Comparison of ENCODE assay signal across 8 cellular contexts in genomic region chr5:59124983-59125960, GRCh38.
DNase-seq lines count a peak whose midpoint lies in the region; ATAC-seq, FAIRE-seq and TF ChIP-seq lines count a peak whose summit lies in the region.

No MANE protein-coding gene starts in this region.

- no peak overlapping the region for H3K14ac ChIP-seq in neuronal stem cell (ENCODE audit: low read length)

- peak; percentile 49 for DNase-seq in ELR (ENCODE audit: low read depth)
- DNase-seq in Karpas-422: peak; percentile 11
- no peak for DNase-seq in GM12878 (ENCODE audit: low read depth, low spot score)
- no peak for DNase-seq in neuronal stem cell (ENCODE audit: low spot score)
- DNase-seq in body of pancreas: no peak
- no peak for DNase-seq in medulla oblongata (ENCODE audit: extremely low spot score)
- no peak for DNase-seq in sciatic nerve (ENCODE audit: low spot score)
- no peak for DNase-seq in left lobe of liver (ENCODE audit: low spot score)

- H2AFZ ChIP-seq in Karpas-422 (ENCODE audit: low read length) (no peak overlapping the region), GM12878 (ENCODE audit: control insufficient read depth, low read depth, low read length) (no peak overlapping the region), neuronal stem cell (ENCODE audit: low read length) (peak overlapping the region; percentile 88)

- no peak overlapping the region for H2BK12ac ChIP-seq in neuronal stem cell (ENCODE audit: low read length)

- no peak overlapping the region for H2AK5ac ChIP-seq in neuronal stem cell (ENCODE audit: low read depth, low read length)

- H3K9me2 ChIP-seq in Karpas-422 (replicated peaks; ENCODE audit: insufficient read depth, low read length): no peaks in the 10 kb centered on the region

- no peak overlapping the region for H4K91ac ChIP-seq in neuronal stem cell (ENCODE audit: low read depth, low read length, poor library complexity)

- no peak overlapping the region for H3K23ac ChIP-seq in neuronal stem cell (ENCODE audit: low read depth, low read length, poor library complexity)

- H2BK15ac ChIP-seq in neuronal stem cell (ENCODE audit: low read length): no peak overlapping the region

- no peak overlapping the region for H2BK5ac ChIP-seq in neuronal stem cell (ENCODE audit: low read length)

- no peak overlapping the region for H2BK120ac ChIP-seq in neuronal stem cell (ENCODE audit: low read depth, low read length)

- intact Hi-C loops in GM12878 (cut with micrococcal nuclease; ENCODE audit: unreplicated experiment) (no loop called here), body of pancreas (cut with DNase I) (no loop called here), sciatic nerve (cut with DNase I) (no loop called here)

- no peaks in the 10 kb centered on the region for H3K9me3 ChIP-seq in Karpas-422 (ENCODE audit: low read length)
- H3K9me3 ChIP-seq in GM12878 (replicated peaks; ENCODE audit: control insufficient read depth, insufficient read depth, low read length): no peaks in the 10 kb centered on the region; the same call in 2 of the 3 replicates
- H3K9me3 ChIP-seq in neuronal stem cell (replicated peaks in 1 of 2; ENCODE audit: control insufficient read depth in 2 of 2, insufficient read depth in 1 of 2, low read depth in 1 of 2, low read length in 2 of 2): no peaks in the 10 kb centered on the region
- H3K9me3 ChIP-seq in body of pancreas: no peaks in the 10 kb centered on the region

- H3K4me1 ChIP-seq in Karpas-422 (ENCODE audit: low read length): no peaks in the 10 kb centered on the region
- no peaks in the 10 kb centered on the region; the same call in 1 of the 2 replicates for H3K4me1 ChIP-seq in GM12878 (ENCODE audit: control insufficient read depth, insufficient read depth, low read length)
- peaks cover 19 to 32% of the 10 kb centered on the region in 2 donors for H3K4me1 ChIP-seq in neuronal stem cell (ENCODE audit: control insufficient read depth in 2 of 2, insufficient read depth in 1 of 2, low read depth in 1 of 2, low read length in 2 of 2)
- H3K4me1 ChIP-seq in body of pancreas: peaks cover 16% of the 10 kb centered on the region

- no peak for TF ChIP-seq RAD21 in GM12878 (IDR thresholded peaks at IDR 0.05; ENCODE audit: insufficient read depth, low read depth, low read length)

- H3K79me2 ChIP-seq in Karpas-422 (ENCODE audit: low read length) (no peaks in the 10 kb centered on the region), GM12878 (ENCODE audit: control insufficient read depth, insufficient read depth, low read length) (no peaks in the 10 kb centered on the region)

- no peaks in the 10 kb centered on the region for H3K27me3 ChIP-seq in Karpas-422 (ENCODE audit: low read length)
- H3K27me3 ChIP-seq in GM12878 (replicated peaks in 1 of 2; ENCODE audit: control insufficient read depth in 2 of 2, insufficient read depth in 2 of 2, low read length in 1 of 2): no peaks in the 10 kb centered on the region; a peak in 1 of 4 replicates
- no peaks in the 10 kb centered on the region for H3K27me3 ChIP-seq in neuronal stem cell (ENCODE audit: control insufficient read depth in 3 of 3, insufficient read depth in 3 of 3, low read depth in 1 of 3, low read length in 3 of 3)
- H3K27me3 ChIP-seq in body of pancreas: no peaks in the 10 kb centered on the region

- H3K4me2 ChIP-seq in Karpas-422 (ENCODE audit: low read depth, low read length, poor library complexity, severe bottlenecking): no peak overlapping the region
- H3K4me2 ChIP-seq in GM12878 (ENCODE audit: control insufficient read depth, insufficient read depth): no peak overlapping the region; the same call in 1 of the 2 replicates
- no peak overlapping the region for H3K4me2 ChIP-seq in neuronal stem cell (ENCODE audit: insufficient read depth, low read length, poor library complexity, severe bottlenecking)

- H3K27ac ChIP-seq in Karpas-422 (ENCODE audit: low read length) (no peak overlapping the region), GM12878 (ENCODE audit: control insufficient read depth, insufficient read depth) (no peak overlapping the region), neuronal stem cell (replicated peaks; ENCODE audit: low read length) (peak overlapping the region; percentile 23), body of pancreas (no peak overlapping the region)

- no peak for TF ChIP-seq EP300 in GM12878 (IDR thresholded peaks at IDR 0.05; ENCODE audit: borderline replicate concordance in 1 of 2, control insufficient read depth in 1 of 2, low read depth in 2 of 2, low read length in 2 of 2)

- in situ Hi-C loops in GM12878 (cut with MboI): no loop called here

- TF ChIP-seq CTCF in GM12878 (IDR thresholded peaks at IDR 0.05 in 2 of 3, conservative IDR thresholded peaks at IDR 0.05 in 1 of 3; ENCODE audit: control insufficient read depth in 2 of 3, extremely low read depth in 1 of 3, insufficient read depth in 1 of 3, low read depth in 3 of 3, low read length in 3 of 3) (no peak), body of pancreas (IDR thresholded peaks at IDR 0.05) (no peak)

- H3K4ac ChIP-seq in neuronal stem cell (ENCODE audit: low read length): no peak overlapping the region

- TF ChIP-seq POLR2A in GM12878 (IDR thresholded peaks at IDR 0.05; ENCODE audit: low read depth, low read length) (no peak), body of pancreas (IDR thresholded peaks at IDR 0.05) (no peak)

- H3K79me1 ChIP-seq in neuronal stem cell (ENCODE audit: low read depth, low read length): no peaks in the 10 kb centered on the region

- H4K20me1 ChIP-seq in Karpas-422 (ENCODE audit: insufficient read depth, low read depth, low read length) (no peaks in the 10 kb centered on the region), GM12878 (ENCODE audit: control insufficient read depth, insufficient read depth) (no peaks in the 10 kb centered on the region)

- CTCF ChIA-PET in GM12878 (lab: Yijun Ruan, JAX): interaction anchor here (0.8 to 2.1 kb wide), 8 partner anchors 9 to 256 kb away, joined by 4 to 11 read pairs (median 5); no protein-coding TSS in a partner anchor

- SMC1A ChIA-PET in GM12878 (lab: Charles Lee; ENCODE audit: uncharacterized antibody, unreplicated experiment): interaction anchor here (0.9 to 2.6 kb wide), 13 partner anchors 9 to 419 kb away, joined by 3 to 21 read pairs (median 5); no protein-coding TSS in a partner anchor

- RAD21 ChIA-PET in GM12878 (lab: Charles Lee; ENCODE audit: unreplicated experiment): interaction anchor here (0.6 to 2.3 kb wide), 13 partner anchors 8 to 239 kb away, joined by 3 to 10 read pairs (median 4); no protein-coding TSS in a partner anchor

- no peak for FAIRE-seq in GM12878 (lab: Jason Lieb, UNC)

- 42% methylated on average over 9 of the region's 9 CpGs for WGBS in GM12878 (ENCODE audit: insufficient coverage, insufficient replicate concordance, low lambda C conversion rate, missing lambda C conversion rate)
- WGBS in neuronal stem cell (ENCODE audit: extremely low coverage in 2 of 2, insufficient read length in 2 of 2, insufficient replicate concordance in 1 of 2), 2 donors: no CpG with 5 or more reads among the region's 9 CpGs
- 78 to 82% methylated on average over 9 of the region's 9 CpGs for WGBS in body of pancreas, 2 donors

- H3K9ac ChIP-seq in Karpas-422 (ENCODE audit: low read length): no peak overlapping the region
- H3K9ac ChIP-seq in GM12878 (ENCODE audit: control insufficient read depth, insufficient read depth, low read length): no peak overlapping the region
- no peak overlapping the region for H3K9ac ChIP-seq in neuronal stem cell (ENCODE audit: low read depth, low read length, poor library complexity)

- POLR2A ChIA-PET in GM12878 (lab: Charles Lee): interaction anchor here (0.8 to 1.4 kb wide), 2 partner anchors 10 to 180 kb away, joined by 3 read pairs; no protein-coding TSS in a partner anchor

- BruUV-seq in GM12878 (replicated peaks; lab: Mats Ljungman, UMichigan): no TSS peak

- ATAC-seq in GM12878 (peak; percentile 40), body of pancreas (no peak), sciatic nerve (no peak), left lobe of liver (no peak)

- H3K4me3 ChIP-seq in Karpas-422 (ENCODE audit: low read length) (no peak overlapping the region), GM12878 (no peak overlapping the region), neuronal stem cell (ENCODE audit: low read length in 2 of 2) (peak overlapping the region in 1 of 2 donors; percentile 29), body of pancreas (no peak overlapping the region)

- no peaks in the 10 kb centered on the region for H3K36me3 ChIP-seq in Karpas-422 (ENCODE audit: insufficient read depth, low read length)
- H3K36me3 ChIP-seq in GM12878 (ENCODE audit: control insufficient read depth in 2 of 2, insufficient read depth in 2 of 2, low read length in 1 of 2): no peaks in the 10 kb centered on the region
- no peaks in the 10 kb centered on the region for H3K36me3 ChIP-seq in neuronal stem cell (replicated peaks in 1 of 2; ENCODE audit: control insufficient read depth in 2 of 2, insufficient read depth in 2 of 2, low read length in 2 of 2)
- H3K36me3 ChIP-seq in body of pancreas (replicated peaks in 1 of 2; ENCODE audit: insufficient read depth in 1 of 2, low read depth in 2 of 2): no peaks in the 10 kb centered on the region

- H3K18ac ChIP-seq in neuronal stem cell (ENCODE audit: low read length): no peak overlapping the region

- H4K8ac ChIP-seq in neuronal stem cell (ENCODE audit: low read depth, low read length): no peak overlapping the region

TF ChIP-seq in GM12878, 131 proteins besides CTCF, POLR2A, EP300 and RAD21 (continues in another document):
- TF ChIP-seq WRNIP1 (IDR thresholded peaks at IDR 0.05; ENCODE audit: borderline replicate concordance, low read depth, low read length) (no peak), YBX1 (IDR thresholded peaks at IDR 0.05) (no peak), MTA2 (IDR thresholded peaks at IDR 0.05; ENCODE audit: low read depth) (0 out of 2 replicates have a peak, but pooled peaks have one; percentile 16), CREM (IDR thresholded peaks at IDR 0.05; ENCODE audit: low read depth) (no peak), PAX5 (IDR thresholded peaks at IDR 0.05; ENCODE audit: borderline replicate concordance, low read depth, low read length) (peak; percentile 21; the same call in 1 of the 2 replicates), ATF7 (IDR thresholded peaks at IDR 0.05; ENCODE audit: low read depth) (no peak), BACH1 (IDR thresholded peaks at IDR 0.05; ENCODE audit: borderline replicate concordance) (no peak), STAT3 (IDR thresholded peaks at IDR 0.05; ENCODE audit: low read depth, low read length) (no peak)

Comparison
In these comparisons a context has a peak if more than half of its experiments do, and no peak if none do; other contexts are left out.
1. DNase-seq: peak in ELR (single experiment) and Karpas-422 (single experiment); none in GM12878 (single experiment), neuronal stem cell (single experiment), body of pancreas (0 of 4), medulla oblongata (single experiment), sciatic nerve (single experiment) and left lobe of liver (single experiment).